In genomic region chr2:74481961-74482800, GRCh38 we compare ENCODE assay signal across 8 cellular contexts. TPM values are rescaled to one million over a fixed set of nuclear protein-coding genes. Genes with fewer than 3 reads are reported as not detected.
DNase-seq lines count a peak whose midpoint lies in the region; ATAC-seq, FAIRE-seq and TF ChIP-seq lines count a peak whose summit lies in the region.

No MANE protein-coding gene starts in this region.

- H3K23me2 ChIP-seq in H1 (ENCODE audit: low read depth, low read length) = peaks cover 9% of the 10 kb centered on the region; the same call in 1 of the 2 replicates

- H2BK20ac ChIP-seq in IMR-90 (ENCODE audit: low read depth, low read length) (no peak overlapping the region), H1 (ENCODE audit: low read length) (no peak overlapping the region)

- H3K56ac ChIP-seq in IMR-90 (ENCODE audit: extremely low read depth, insufficient read depth, low read length) = peak overlapping the region; percentile 48; the same call in 1 of the 2 replicates
- H3K56ac ChIP-seq in H1 (replicated peaks; ENCODE audit: insufficient read length, low read depth, low read length) = no peak overlapping the region

- in situ Hi-C loops in IMR-90 (cut with MboI; ENCODE audit: low sequenced_read_pairs) = loop anchor here (5.0 to 25.0 kb wide), 2 partner anchors 95 to 380 kb away; no protein-coding TSS in a partner anchor

- H3K9me3 ChIP-seq in IMR-90 (ENCODE audit: control insufficient read depth, insufficient read depth, low read length) = no peaks in the 10 kb centered on the region
- no peaks in the 10 kb centered on the region for H3K9me3 ChIP-seq in H1 (ENCODE audit: insufficient read depth in 2 of 2, low read depth in 1 of 2, low read length in 1 of 2)
- no peaks in the 10 kb centered on the region for H3K9me3 ChIP-seq in mucosa of stomach (ENCODE audit: control insufficient read depth, low read length)
- H3K9me3 ChIP-seq in upper lobe of left lung = no peaks in the 10 kb centered on the region

- H3K4ac ChIP-seq in IMR-90 (ENCODE audit: low read depth, low read length) (peak overlapping the region; percentile 79), H1 (replicated peaks; ENCODE audit: insufficient read length, low read depth, low read length) (peak overlapping the region; percentile 85)

- H4K8ac ChIP-seq in IMR-90 (ENCODE audit: low read depth in 2 of 2, low read length in 2 of 2) (peak overlapping the region; percentile 79 to 88; a peak in 3 of 4 replicates), H1 (ENCODE audit: extremely low read depth, insufficient read depth, low read length) (peak overlapping the region; percentile 96; the same call in 1 of the 2 replicates)

- H3K27ac ChIP-seq in IMR-90 (ENCODE audit: insufficient read depth, low read length) = peak overlapping the region; percentile 87
- H3K27ac ChIP-seq in VCaP = peak overlapping the region; percentile 86
- peak overlapping the region; percentile 92 for H3K27ac ChIP-seq in H1 (ENCODE audit: low read depth, low read length)
- peak overlapping the region; percentile 82 to 93 (median 90) for H3K27ac ChIP-seq in upper lobe of left lung

- H4K20me1 ChIP-seq in IMR-90 (ENCODE audit: insufficient read depth, low read length) (peaks cover 3% of the 10 kb centered on the region; the same call in 1 of the 2 replicates), H1 (replicated peaks in 1 of 2; ENCODE audit: control insufficient read depth in 1 of 2, insufficient read depth in 2 of 2, low read length in 2 of 2) (peaks cover 4 to 9% of the 10 kb centered on the region in 2 experiments)

- H3K4me1 ChIP-seq in IMR-90 (ENCODE audit: control insufficient read depth, insufficient read depth, low read length) (peaks cover 11% of the 10 kb centered on the region), H1 (replicated peaks in 1 of 4; ENCODE audit: control insufficient read depth in 3 of 4, insufficient read depth in 4 of 4, low read length in 3 of 4) (peaks cover 0 to 10% (median 4%) of the 10 kb centered on the region in 4 experiments; a peak in 4 of 7 replicates), mucosa of stomach (ENCODE audit: control insufficient read depth, insufficient read depth, low read length) (peaks cover 20% of the 10 kb centered on the region), upper lobe of left lung (peaks cover 24 to 40% (median 27%) of the 10 kb centered on the region in 4 donors)

- H2AK9ac ChIP-seq in IMR-90 (replicated peaks; ENCODE audit: low read depth, low read length, poor library complexity) = peak overlapping the region; percentile 99

- H3K79me1 ChIP-seq in IMR-90 (ENCODE audit: low read depth in 1 of 2, low read length in 2 of 2) (peaks cover 23 to 69% of the 10 kb centered on the region in 2 experiments), H1 (ENCODE audit: low read depth, low read length) (no peaks in the 10 kb centered on the region; the same call in 1 of the 2 replicates)

- H3K14ac ChIP-seq in IMR-90 (replicated peaks; ENCODE audit: low read depth, low read length) = peak overlapping the region; percentile 69
- H3K14ac ChIP-seq in H1 (ENCODE audit: insufficient read length) = no peak overlapping the region

- POLR2A ChIA-PET in IMR-90 (lab: Charles Lee; ENCODE audit: unreplicated experiment) (interaction anchor here (0.6 to 1.4 kb wide), 4 partner anchors 10 to 28 kb away, joined by 3 to 7 read pairs (median 5); partner anchors contain the start of genes MRPL53 and WBP1), H1 (lab: Charles Lee; ENCODE audit: partially characterized antibody) (interaction anchor here (0.8 to 7.3 kb wide), 23 partner anchors 9 to 106 kb away, joined by 3 to 85 read pairs (median 6); partner anchors contain the start of genes AUP1, C2orf81, DQX1 and HTRA2)

- H3K23ac ChIP-seq in IMR-90 (ENCODE audit: low read depth, low read length) (peak overlapping the region; percentile 65), H1 (ENCODE audit: insufficient read length) (no peak overlapping the region)

- DNase-seq in IMR-90 = no peak
- peak in 1 of 2 experiments; percentile 84 for DNase-seq in H1 (ENCODE audit: low read depth in 1 of 2, low spot score in 2 of 2)
- DNase-seq in upper lobe of left lung = peak; percentile 53 to 93
- no peak for DNase-seq in HK-2 (ENCODE audit: unreplicated experiment)

- TF ChIP-seq EP300 in H1 (IDR thresholded peaks at IDR 0.05; ENCODE audit: borderline replicate concordance in 1 of 2, low read depth in 2 of 2, low read length in 2 of 2) (no peak), upper lobe of left lung (IDR thresholded peaks at IDR 0.05) (no peak)

- H3K4me3 ChIP-seq in IMR-90 (ENCODE audit: insufficient read depth, low read depth, low read length) (peak overlapping the region; percentile 80), H1 (ENCODE audit: extremely low read depth in 1 of 4, insufficient read depth in 2 of 4, low read depth in 3 of 4, low read length in 4 of 4) (peak overlapping the region; percentile 69 to 99 (median 93)), mucosa of stomach (ENCODE audit: low read length) (peak overlapping the region; percentile 96), upper lobe of left lung (peak overlapping the region; percentile 50 to 84 (median 72))

- H3K79me2 ChIP-seq in H1 (ENCODE audit: control insufficient read depth in 1 of 2, insufficient read depth in 2 of 2, low read length in 2 of 2) = peaks cover 0 to 9% of the 10 kb centered on the region in 2 experiments; a peak in 1 of 4 replicates

- H2BK15ac ChIP-seq in IMR-90 (ENCODE audit: low read depth, low read length) (no peak overlapping the region; the same call in 2 of the 3 replicates), H1 (ENCODE audit: low read length) (no peak overlapping the region)

- TF ChIP-seq POLR2A in GM10847 (IDR thresholded peaks at IDR 0.05; ENCODE audit: extremely low read depth, insufficient read length) (peak; percentile 7), IMR-90 (IDR thresholded peaks at IDR 0.05; ENCODE audit: low read depth, low read length) (no peak), H1 (IDR thresholded peaks at IDR 0.05; ENCODE audit: control extremely low read depth in 1 of 2, low read depth in 2 of 2, low read length in 2 of 2) (no peak), upper lobe of left lung (IDR thresholded peaks at IDR 0.05) (no peak)

- CTCF ChIA-PET in IMR-90 (lab: Yijun Ruan, JAX) (interaction anchor here (0.6 to 3.4 kb wide), 5 partner anchors 14 to 106 kb away, joined by 3 to 17 read pairs (median 4); no protein-coding TSS in a partner anchor), H1 (lab: Charles Lee; ENCODE audit: partially characterized antibody) (interaction anchor here (0.8 to 8.0 kb wide), 25 partner anchors 9 to 109 kb away, joined by 3 to 73 read pairs (median 6); partner anchors contain the start of genes AUP1, HTRA2, INO80B and LBX2)

- peaks cover 13% of the 10 kb centered on the region for H3K36me3 ChIP-seq in IMR-90 (ENCODE audit: control insufficient read depth, insufficient read depth, low read length)
- peaks cover 0 to 6% (median 2%) of the 10 kb centered on the region in 4 experiments; a peak in 5 of 8 replicates for H3K36me3 ChIP-seq in H1 (ENCODE audit: control insufficient read depth in 2 of 4, insufficient read depth in 4 of 4, low read length in 3 of 4)
- peaks cover 4% of the 10 kb centered on the region for H3K36me3 ChIP-seq in mucosa of stomach (ENCODE audit: control insufficient read depth, insufficient read depth, low read length)
- H3K36me3 ChIP-seq in upper lobe of left lung = peaks cover 0 to 48% (median 18%) of the 10 kb centered on the region in 4 donors

- H3K9me1 ChIP-seq in IMR-90 (ENCODE audit: insufficient read depth, low read length) = peaks cover 11% of the 10 kb centered on the region; the same call in 1 of the 2 replicates

- peak overlapping the region; percentile 9; the same call in 1 of the 2 replicates for H3K18ac ChIP-seq in IMR-90 (ENCODE audit: low read depth, low read length)
- H3K18ac ChIP-seq in H1 (ENCODE audit: extremely low read depth, low read length) = peak overlapping the region; percentile 91

- H2BK5ac ChIP-seq in IMR-90 (ENCODE audit: low read depth, low read length, poor library complexity, severe bottlenecking) (peak overlapping the region; percentile 83), H1 (ENCODE audit: low read depth, low read length) (peak overlapping the region; percentile 97)

- BruUV-seq in IMR-90 (replicated peaks; lab: Mats Ljungman, UMichigan) = no TSS peak

- ATAC-seq in GM21529 (IDR thresholded peaks at IDR 0.05; ENCODE audit: unreplicated experiment) = peak; percentile 41
- peak; percentile 46 for ATAC-seq in IMR-90 (ENCODE audit: low read depth)
- peak; percentile 82 to 83 for ATAC-seq in upper lobe of left lung (ENCODE audit: low FRiP score in 2 of 2)

- no peak for FAIRE-seq in H1 (lab: Jason Lieb, UNC)

- intact Hi-C loops in IMR-90 (cut with micrococcal nuclease) = no loop called here

- TF ChIP-seq CTCF in IMR-90 (conservative IDR thresholded peaks at IDR 0.05; ENCODE audit: low read depth, low read length) (no peak), VCaP (conservative IDR thresholded peaks at IDR 0.05) (no peak), H1 (IDR thresholded peaks at IDR 0.05; ENCODE audit: control extremely low read depth in 1 of 3, insufficient read depth in 1 of 3, low read depth in 1 of 3, low read length in 3 of 3) (no peak), upper lobe of left lung (IDR thresholded peaks at IDR 0.05) (no peak)

- H3K4me2 ChIP-seq in IMR-90 (ENCODE audit: low read depth, low read length) (peak overlapping the region; percentile 97), H1 (ENCODE audit: insufficient read depth in 1 of 2, low read depth in 2 of 2, low read length in 2 of 2) (peak overlapping the region; percentile 98 to 100)

- H2BK120ac ChIP-seq in IMR-90 (ENCODE audit: low read depth, low read length) = peak overlapping the region; percentile 28; the same call in 1 of the 2 replicates
- H2BK120ac ChIP-seq in H1 (replicated peaks; ENCODE audit: low read depth, low read length) = no peak overlapping the region

- H4K5ac ChIP-seq in IMR-90 (ENCODE audit: low read depth, low read length) (peak overlapping the region; percentile 17), H1 (ENCODE audit: insufficient read length, low read depth, low read length) (peak overlapping the region; percentile 85)

- H2AK5ac ChIP-seq in IMR-90 (ENCODE audit: low read depth, low read length) = peak overlapping the region; percentile 66
- H2AK5ac ChIP-seq in H1 (ENCODE audit: low read depth, low read length) = no peak overlapping the region

- 0% methylated on average over 26 of the region's 80 CpGs; no CpG with 5 or more reads in 1 of the 2 experiments for WGBS in IMR-90 (ENCODE audit: extremely low coverage in 2 of 2, insufficient read length in 1 of 2), 2 experiments
- WGBS in H1 (ENCODE audit: extremely low coverage in 1 of 2, insufficient coverage in 1 of 2, insufficient read length in 1 of 2, insufficient replicate concordance in 2 of 2, low coverage in 1 of 2, low lambda C conversion rate in 2 of 2, missing lambda C conversion rate in 1 of 2), 2 experiments = 3% methylated on average over 77 of the region's 80 CpGs; no CpG with 5 or more reads in 1 of the 2 experiments
- 0 to 1% methylated on average over 2 to 55 of the region's 80 CpGs for WGBS in upper lobe of left lung, 2 donors

- peak overlapping the region; percentile 100 for H2AFZ ChIP-seq in IMR-90 (replicated peaks; ENCODE audit: low read length, poor library complexity)
- peak overlapping the region; percentile 89; the same call in 1 of the 2 replicates for H2AFZ ChIP-seq in H1 (ENCODE audit: low read length)

- no peaks in the 10 kb centered on the region for H3K27me3 ChIP-seq in IMR-90 (ENCODE audit: control insufficient read depth, insufficient read depth, low read length)
- no peaks in the 10 kb centered on the region; a peak in 1 of 7 replicates for H3K27me3 ChIP-seq in H1 (replicated peaks in 1 of 4; ENCODE audit: control insufficient read depth in 3 of 4, extremely low read depth in 1 of 4, insufficient read depth in 3 of 4, low read length in 3 of 4)
- H3K27me3 ChIP-seq in mucosa of stomach (ENCODE audit: control insufficient read depth, insufficient read depth, low read length) = no peaks in the 10 kb centered on the region
- no peaks in the 10 kb centered on the region for H3K27me3 ChIP-seq in upper lobe of left lung

- H2BK12ac ChIP-seq in H1 (ENCODE audit: low read depth, low read length) = no peak overlapping the region

- dilution Hi-C loops in IMR-90 (cut with HindIII; ENCODE audit: low sequenced_read_pairs, unreplicated experiment) = no loop called here

- no peak for TF ChIP-seq RAD21 in IMR-90 (IDR thresholded peaks at IDR 0.05; ENCODE audit: low read length)
- TF ChIP-seq RAD21 in H1 (IDR thresholded peaks at IDR 0.05 in 1 of 2, conservative IDR thresholded peaks at IDR 0.05 in 1 of 2; ENCODE audit: low read depth in 2 of 2, low read length in 2 of 2) = no peak

- H3K9ac ChIP-seq in IMR-90 (ENCODE audit: low read depth, low read length) (peak overlapping the region; percentile 76), H1 (replicated peaks in 1 of 4; ENCODE audit: extremely low read depth in 1 of 4, low read depth in 3 of 4, low read length in 3 of 4) (peak overlapping the region; percentile 41 to 87 (median 63)), mucosa of stomach (ENCODE audit: low read length) (peak overlapping the region; percentile 82)

- H4K91ac ChIP-seq in IMR-90 (ENCODE audit: insufficient read depth, low read depth, low read length) (peak overlapping the region; percentile 79), H1 (replicated peaks; ENCODE audit: insufficient read length, low read length) (peak overlapping the region; percentile 54)

RNA-seq across cellular contexts. Expression of gene CCDC142, which starts 0.6 kb away (rescaled TPM):
- 6.1 and 8.4 TPM in 2 replicates for total RNA-seq in IMR-90 (2012; rRNA removed)
- 11.1 and 14.0 TPM in 2 replicates for polyA plus RNA-seq in IMR-90 (2012; rRNA removed)
- polyA plus RNA-seq in IMR-90 (2012; cell fraction: cytosol; rRNA removed) = 2.8 and 4.6 TPM in 2 replicates
- polyA plus RNA-seq in IMR-90 (2012; cell fraction: nucleus; rRNA removed; ENCODE audit: low replicate concordance) = 53.9 and 76.0 TPM in 2 replicates
- 10.7 and 12.1 TPM in 2 replicates for total RNA-seq in H1 (2021; fragmentation: NEBNext Ultra II Directional; extraction: Animal tissue kit (Norgen Biotek cat#: 25700))
- 6.0 and 6.7 TPM in 2 replicates for polyA plus RNA-seq in H1 (2011; rRNA removed)
- 5.9 TPM for polyA plus RNA-seq in H1 (2011; cell fraction: cytosol; rRNA removed)
- polyA plus RNA-seq in H1 (2011; cell fraction: nucleus; rRNA removed) = 20.6 TPM
- 5.5 to 8.1 TPM (median 6.8 TPM) in 4 replicates for polyA plus RNA-seq in H1 (2012, experiment 1 of 2)
- 4.4 TPM for polyA plus RNA-seq in H1 (2012, experiment 2 of 2)
- polyA plus RNA-seq in H1 (2013, experiment 1 of 2) = 5.4 TPM
- 3.8 TPM for polyA plus RNA-seq in H1 (2013, experiment 2 of 2)
- polyA minus RNA-seq in H1 (2011; rRNA and poly(A)+ RNA removed) = 20.4 and 22.4 TPM in 2 replicates
- polyA minus RNA-seq in H1 (2011; cell fraction: cytosol; rRNA and poly(A)+ RNA removed) = 10.3 TPM
- polyA minus RNA-seq in H1 (2011; cell fraction: nucleus; rRNA and poly(A)+ RNA removed) = 30.3 TPM
- total RNA-seq in upper lobe of left lung = 10 to 100 TPM; 14.8 to 67.1 (median 19.8) TPM

RNA-seq across cellular contexts. Expression of gene TTC31, which starts 0.7 kb away (rescaled TPM):
- total RNA-seq in IMR-90 (2012; rRNA removed) (6.3 and 9.2 TPM in 2 replicates), upper lobe of left lung (100 to 1,000 TPM in 1 of 6 donors, 10 to 100 TPM in 5; 18.2 to 127 (median 27.3) TPM)
- polyA plus RNA-seq in IMR-90 (2012; rRNA removed) (18.8 and 20.5 TPM in 2 replicates), H1 (2011; rRNA removed) (29.9 and 36.1 TPM in 2 replicates)
- 10.7 and 13.0 TPM in 2 replicates for polyA plus RNA-seq in IMR-90 (2012; cell fraction: cytosol; rRNA removed)
- 90.3 and 92.6 TPM in 2 replicates for polyA plus RNA-seq in IMR-90 (2012; cell fraction: nucleus; rRNA removed; ENCODE audit: low replicate concordance)
- total RNA-seq in H1 (2021; fragmentation: NEBNext Ultra II Directional; extraction: Animal tissue kit (Norgen Biotek cat#: 25700)) = 27.4 and 28.8 TPM in 2 replicates
- 29.6 TPM for polyA plus RNA-seq in H1 (2011; cell fraction: cytosol; rRNA removed)
- polyA plus RNA-seq in H1 (2011; cell fraction: nucleus; rRNA removed) = 91.5 TPM
- 20.1 to 25.2 TPM (median 23.8 TPM) in 4 replicates for polyA plus RNA-seq in H1 (2012, experiment 1 of 2)
- 18.1 TPM for polyA plus RNA-seq in H1 (2012, experiment 2 of 2)
- polyA plus RNA-seq in H1 (2013, experiment 1 of 2) = 17.3 TPM
- polyA plus RNA-seq in H1 (2013, experiment 2 of 2) = 17.2 TPM
- polyA minus RNA-seq in H1 (2011; rRNA and poly(A)+ RNA removed) = 22.5 and 28.6 TPM in 2 replicates
- polyA minus RNA-seq in H1 (2011; cell fraction: cytosol; rRNA and poly(A)+ RNA removed) = 15.3 TPM
- 30.2 TPM for polyA minus RNA-seq in H1 (2011; cell fraction: nucleus; rRNA and poly(A)+ RNA removed)

RNA-seq across cellular contexts. Expression of gene MRPL53, which starts 9.7 kb away (rescaled TPM):
- total RNA-seq in IMR-90 (2012; rRNA removed) = 5.2 and 6.7 TPM in 2 replicates
- 39.0 and 51.9 TPM in 2 replicates for polyA plus RNA-seq in IMR-90 (2012; rRNA removed)
- 41.9 and 42.8 TPM in 2 replicates for polyA plus RNA-seq in IMR-90 (2012; cell fraction: cytosol; rRNA removed)
- 47.2 and 70.9 TPM in 2 replicates for polyA plus RNA-seq in IMR-90 (2012; cell fraction: nucleus; rRNA removed; ENCODE audit: low replicate concordance)
- total RNA-seq in H1 (2021; fragmentation: NEBNext Ultra II Directional; extraction: Animal tissue kit (Norgen Biotek cat#: 25700)) = 46.3 and 50.2 TPM in 2 replicates
- 36.6 and 59.8 TPM in 2 replicates for polyA plus RNA-seq in H1 (2011; rRNA removed)
- 39.7 TPM for polyA plus RNA-seq in H1 (2011; cell fraction: cytosol; rRNA removed)
- 32.0 TPM for polyA plus RNA-seq in H1 (2011; cell fraction: nucleus; rRNA removed)
- 40.1 to 47.4 TPM (median 45.2 TPM) in 4 replicates for polyA plus RNA-seq in H1 (2012, experiment 1 of 2)
- polyA plus RNA-seq in H1 (2012, experiment 2 of 2) = 29.3 TPM
- 65.8 TPM for polyA plus RNA-seq in H1 (2013, experiment 1 of 2)
- polyA plus RNA-seq in H1 (2013, experiment 2 of 2) = 68.6 TPM
- polyA minus RNA-seq in H1 (2011; rRNA and poly(A)+ RNA removed) = 6.8 and 7.4 TPM in 2 replicates
- polyA minus RNA-seq in H1 (2011; cell fraction: cytosol; rRNA and poly(A)+ RNA removed) = 18.6 TPM
- polyA minus RNA-seq in H1 (2011; cell fraction: nucleus; rRNA and poly(A)+ RNA removed) = 14.3 TPM
- 10 to 100 TPM; 19.9 to 87.1 (median 30.1) TPM for total RNA-seq in upper lobe of left lung

RNA-seq across cellular contexts. Expression of gene MOGS, which starts 17.0 kb away (rescaled TPM):
- 17.8 and 21.0 TPM in 2 replicates for total RNA-seq in IMR-90 (2012; rRNA removed)
- polyA plus RNA-seq in IMR-90 (2012; rRNA removed) = 45.9 and 48.4 TPM in 2 replicates
- 50.7 and 51.7 TPM in 2 replicates for polyA plus RNA-seq in IMR-90 (2012; cell fraction: cytosol; rRNA removed)
- polyA plus RNA-seq in IMR-90 (2012; cell fraction: nucleus; rRNA removed; ENCODE audit: low replicate concordance) = 144 and 264 TPM in 2 replicates
- 50.3 and 51.0 TPM in 2 replicates for total RNA-seq in H1 (2021; fragmentation: NEBNext Ultra II Directional; extraction: Animal tissue kit (Norgen Biotek cat#: 25700))
- polyA plus RNA-seq in H1 (2011; rRNA removed) = 44.3 and 59.9 TPM in 2 replicates
- 46.9 TPM for polyA plus RNA-seq in H1 (2011; cell fraction: cytosol; rRNA removed)
- 185 TPM for polyA plus RNA-seq in H1 (2011; cell fraction: nucleus; rRNA removed)
- 36.1 to 57.4 TPM (median 48.2 TPM) in 4 replicates for polyA plus RNA-seq in H1 (2012, experiment 1 of 2)
- 51.6 TPM for polyA plus RNA-seq in H1 (2012, experiment 2 of 2)
- polyA plus RNA-seq in H1 (2013, experiment 1 of 2) = 69.8 TPM
- polyA plus RNA-seq in H1 (2013, experiment 2 of 2) = 65.8 TPM
- polyA minus RNA-seq in H1 (2011; rRNA and poly(A)+ RNA removed) = 42.9 and 47.7 TPM in 2 replicates
- polyA minus RNA-seq in H1 (2011; cell fraction: cytosol; rRNA and poly(A)+ RNA removed) = 42.9 TPM
- 27.7 TPM for polyA minus RNA-seq in H1 (2011; cell fraction: nucleus; rRNA and poly(A)+ RNA removed)
- 10 to 100 TPM; 57.8 to 80.8 (median 63.1) TPM for total RNA-seq in upper lobe of left lung

RNA-seq across cellular contexts. Expression of gene LBX2, which starts 17.2 kb away (rescaled TPM):
- total RNA-seq in IMR-90 (2012; rRNA removed) (0.18 and 0.56 TPM in 2 replicates), upper lobe of left lung (1 to 10 TPM; 1.3 to 8.4 (median 2.4) TPM)
- polyA plus RNA-seq in IMR-90 (2012; rRNA removed) (0.62 and 0.66 TPM in 2 replicates), H1 (2011; rRNA removed) (0.27 and 0.42 TPM in 2 replicates)
- 0.38 and 1.0 TPM in 2 replicates for polyA plus RNA-seq in IMR-90 (2012; cell fraction: cytosol; rRNA removed)
- 0.70 and 1.8 TPM in 2 replicates for polyA plus RNA-seq in IMR-90 (2012; cell fraction: nucleus; rRNA removed; ENCODE audit: low replicate concordance)
- total RNA-seq in H1 (2021; fragmentation: NEBNext Ultra II Directional; extraction: Animal tissue kit (Norgen Biotek cat#: 25700)) = 0.55 TPM in 1 of 2 replicates, not detected in the other
- polyA plus RNA-seq in H1 (2011; cell fraction: cytosol; rRNA removed) = 2.0 TPM
- polyA plus RNA-seq in H1 (2011; cell fraction: nucleus; rRNA removed) = 0.30 TPM
- polyA plus RNA-seq in H1 (2012, experiment 1 of 2) = 0.25 to 0.66 TPM (median 0.43 TPM) in 4 replicates
- 0.35 TPM for polyA plus RNA-seq in H1 (2012, experiment 2 of 2)
- polyA plus RNA-seq in H1 (2013, experiment 1 of 2) = 0.20 TPM
- 0.17 TPM for polyA plus RNA-seq in H1 (2013, experiment 2 of 2)
- 0.13 TPM in 1 of 2 replicates, not detected in the other for polyA minus RNA-seq in H1 (2011; rRNA and poly(A)+ RNA removed)
- not detected for polyA minus RNA-seq in H1 (2011; cell fraction: cytosol; rRNA and poly(A)+ RNA removed)
- 1.7 TPM for polyA minus RNA-seq in H1 (2011; cell fraction: nucleus; rRNA and poly(A)+ RNA removed)

Comparison
In these comparisons a context has a peak if more than half of its experiments do, and no peak if none do; other contexts are left out.
1. DNase-seq: peak in upper lobe of left lung (2 of 2); none in IMR-90 (single experiment) and HK-2 (single experiment).
2. Peak in every context shown above with its lines, with median percentiles within 50 percentile points of each other: ATAC-seq, H3K27ac ChIP-seq, H3K4me3 ChIP-seq and H3K9ac ChIP-seq.